ENCODE assay signal across 33 cellular contexts in the genomic region with DNA sequence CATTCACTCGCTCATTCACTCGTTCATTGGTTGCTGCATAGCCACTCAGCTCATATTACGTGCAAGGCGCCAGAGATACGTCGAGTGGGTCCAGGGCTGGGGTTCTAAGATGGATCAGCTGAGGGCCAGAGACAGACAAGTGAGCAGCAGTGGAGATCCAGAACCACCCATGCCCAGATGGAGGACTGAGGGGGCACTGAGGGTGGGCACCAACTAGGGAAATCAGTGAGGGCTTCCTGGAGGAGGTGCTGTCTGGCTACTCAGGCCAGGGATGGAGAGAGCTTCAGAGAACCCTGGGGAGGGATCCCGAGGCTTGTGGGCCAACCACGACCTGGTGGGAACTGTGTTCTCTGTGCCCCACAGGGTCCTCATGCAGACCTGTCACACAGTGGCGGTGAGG. TPM values are rescaled to one million over a fixed set of nuclear protein-coding genes. Genes with fewer than 3 reads are reported as not detected.
DNase-seq lines count a peak whose midpoint lies in the region; ATAC-seq, FAIRE-seq and TF ChIP-seq lines count a peak whose summit lies in the region.
"Had no signal": no experiment of that assay in that cellular context is flagged by ENCODE, and none has a peak within 500 bp of the region (broad histone marks: within the 10 kb centered on the region; RNA-seq: fewer than 3 reads in every experiment).

No MANE protein-coding gene starts in this region.

- CTCF ChIA-PET in HepG2 (lab: Yijun Ruan, JAX; ENCODE audit: low intra/inter-chr PET ratio, low total read pairs): no interaction called here

- ATAC-seq in HepG2 (no peak), right lobe of liver (no peak)
- ATAC-seq: CD8-positive, alpha-beta T cell; GM12878 had no signal

- BruUV-seq in HepG2 (replicated peaks; lab: Mats Ljungman, UMichigan): no TSS peak

- POLR2A ChIA-PET in HepG2 (lab: Yijun Ruan, JAX): no interaction called here

- in situ Hi-C loops in HepG2 (cut with HindIII; ENCODE audit: extremely low pct_ligation_motif_present, low pct_unique_long_range_greater_than_20kb) (no loop called here), GM13976 (cut with MboI; ENCODE audit: low sequenced_read_pairs, unreplicated experiment) (no loop called here)

- DNase-seq in HepG2 (ENCODE audit: low spot score): no peak
- DNase-seq in right lobe of liver: no peak
- DNase-seq in stomach: no peak
- no peak for DNase-seq in GM19239 (ENCODE audit: insufficient read length, low spot score)
- no peak for DNase-seq in NCI-H510A treated with DMSO at 0.1 percent for 48 hours (lab: John Stamatoyannopoulos, UW)
- no peak for DNase-seq in GM13976 (ENCODE audit: low spot score)
- DNase-seq: AML-193; CD8-positive, alpha-beta T cell; DMS 273 treated with DMSO at 0.1 percent for 48 hours; DMS79; EL; GDM1; H9; HFFc6; Karpas-422; MV-4-11; NCI-H1105; NCI-H1436 treated with DMSO at 0.1 percent for 48 hours; NCI-H187 treated with DMSO at 0.1 percent for 48 hours; NCI-H2171 treated with DMSO at 0.1 percent for 48 hours; NCI-H524 treated with DMSO at 0.1 percent for 48 hours; Peyer's patch; SIG-M5 had no signal

- TF ChIP-seq POLR2A in HepG2 (IDR thresholded peaks at IDR 0.05; ENCODE audit: insufficient read depth in 1 of 2, low read depth in 2 of 2, low read length in 2 of 2) (no peak), right lobe of liver (IDR thresholded peaks at IDR 0.05) (no peak), stomach (IDR thresholded peaks at IDR 0.05) (no peak)

- H3K79me2 ChIP-seq in HepG2 (ENCODE audit: insufficient read depth, low read length): no peaks in the 10 kb centered on the region

- no peak for FAIRE-seq in HepG2 (lab: Jason Lieb, UNC)
- no peak for FAIRE-seq in GM19239 (lab: Jason Lieb, UNC)
- FAIRE-seq: GM12878 had no signal

- peaks cover 24 to 64% of the 10 kb centered on the region in 2 experiments for H3K27me3 ChIP-seq in HepG2 (ENCODE audit: control insufficient read depth in 1 of 2, insufficient read depth in 2 of 2, low read length in 2 of 2)
- no peaks in the 10 kb centered on the region for H3K27me3 ChIP-seq in right lobe of liver
- no peaks in the 10 kb centered on the region for H3K27me3 ChIP-seq in mucosa of stomach (ENCODE audit: control insufficient read depth, insufficient read depth, low read length)
- H3K27me3 ChIP-seq in stomach: no peaks in the 10 kb centered on the region
- H3K27me3 ChIP-seq: BLaER1 treated with 17β-estradiol and CSF1 and Interleukin-3, amounts not matched to agents 10 nM and 100 nM; Peyer's patch had no signal

- 0 out of 2 replicates have a peak overlapping the region, but pooled peaks have one; percentile 10 for H3K4me2 ChIP-seq in HepG2 (ENCODE audit: low read depth, low read length)

- H3K9ac ChIP-seq in HepG2 (ENCODE audit: insufficient read depth, low read depth, low read length) (no peak overlapping the region), mucosa of stomach (ENCODE audit: low read length) (peak overlapping the region; percentile 74)

- WGBS in HepG2 (ENCODE audit: low lambda C conversion rate): 38% methylated on average over 6 of the region's 9 CpGs
- 59% methylated on average over 3 of the region's 9 CpGs for WGBS in right lobe of liver (ENCODE audit: insufficient coverage, low coverage, low lambda C conversion rate, missing lambda C conversion rate)
- WGBS in stomach, 5 donors: 48 to 65% (median 55%) methylated on average over 9 of the region's 9 CpGs

- TF ChIP-seq CTCF in HepG2 (CRISPR knock-in tag; IDR thresholded peaks at IDR 0.05) (no peak), right lobe of liver (IDR thresholded peaks at IDR 0.05) (no peak), VCaP (conservative IDR thresholded peaks at IDR 0.05) (no peak), stomach (IDR thresholded peaks at IDR 0.05) (no peak), GM13976 (IDR thresholded peaks at IDR 0.05; ENCODE audit: borderline replicate concordance, control extremely low read depth, extremely low read depth, insufficient read depth, missing control alignments) (no peak)

- H3K4me1 ChIP-seq in HepG2 (ENCODE audit: insufficient read depth, low read length): peaks cover 33% of the 10 kb centered on the region
- no peaks in the 10 kb centered on the region for H3K4me1 ChIP-seq in right lobe of liver
- H3K4me1 ChIP-seq in mucosa of stomach (ENCODE audit: control insufficient read depth, insufficient read depth, low read length): peaks cover 54% of the 10 kb centered on the region
- peaks cover 8 to 71% (median 57%) of the 10 kb centered on the region in 4 donors for H3K4me1 ChIP-seq in stomach
- H3K4me1 ChIP-seq: Peyer's patch had no signal

- no peaks in the 10 kb centered on the region for H3K36me3 ChIP-seq in HepG2 (replicated peaks in 1 of 2; ENCODE audit: control insufficient read depth in 1 of 2, insufficient read depth in 2 of 2, low read length in 2 of 2)
- no peaks in the 10 kb centered on the region for H3K36me3 ChIP-seq in right lobe of liver
- no peaks in the 10 kb centered on the region for H3K36me3 ChIP-seq in mucosa of stomach (ENCODE audit: control insufficient read depth, insufficient read depth, low read length)
- no peaks in the 10 kb centered on the region for H3K36me3 ChIP-seq in stomach
- H3K36me3 ChIP-seq: BLaER1 treated with 17β-estradiol and CSF1 and Interleukin-3, amounts not matched to agents 10 nM and 100 nM; Peyer's patch had no signal

- TF ChIP-seq RAD21 in HepG2 (CRISPR knock-in tag; IDR thresholded peaks at IDR 0.05): no peak

- no peaks in the 10 kb centered on the region for H3K9me3 ChIP-seq in HepG2 (ENCODE audit: low read length)
- no peaks in the 10 kb centered on the region for H3K9me3 ChIP-seq in right lobe of liver
- no peaks in the 10 kb centered on the region for H3K9me3 ChIP-seq in mucosa of stomach (ENCODE audit: control insufficient read depth, low read length)
- H3K9me3 ChIP-seq in stomach: peaks cover 0 to 8% (median 6%) of the 10 kb centered on the region in 4 donors
- H3K9me3 ChIP-seq: Caco-2, Peyer's patch had no signal

- no peak overlapping the region for H3K27ac ChIP-seq in HepG2 (ENCODE audit: extremely low read length, insufficient read depth, low read length)
- no peak overlapping the region for H3K27ac ChIP-seq in right lobe of liver
- H3K27ac ChIP-seq in VCaP: peak overlapping the region; percentile 100
- peak overlapping the region; percentile 69 to 88 (median 82) for H3K27ac ChIP-seq in stomach
- H3K27ac ChIP-seq: BLaER1 treated with 17β-estradiol and CSF1 and Interleukin-3, amounts not matched to agents 10 nM and 100 nM; SK-N-MC had no signal

- H3K4me3 ChIP-seq in HepG2 (replicated peaks in 1 of 3; ENCODE audit: insufficient read depth in 1 of 3, low read depth in 2 of 3, low read length in 3 of 3) (no peak overlapping the region), right lobe of liver (no peak overlapping the region), mucosa of stomach (ENCODE audit: low read length) (peak overlapping the region; percentile 44), stomach (no peak overlapping the region)
- H3K4me3 ChIP-seq: BLaER1 treated with 17β-estradiol and CSF1 and Interleukin-3, amounts not matched to agents 10 nM and 100 nM; GM12878; SK-N-MC had no signal

- H2AFZ ChIP-seq in HepG2 (ENCODE audit: low read length): no peak overlapping the region

- H4K20me1 ChIP-seq in HepG2 (ENCODE audit: insufficient read depth, low read length): no peaks in the 10 kb centered on the region
- H4K20me1 ChIP-seq: BLaER1 treated with 17β-estradiol and CSF1 and Interleukin-3, amounts not matched to agents 10 nM and 100 nM had no signal

- intact Hi-C loops in HepG2 (cut with micrococcal nuclease; ENCODE audit: unreplicated experiment) (no loop called here), right lobe of liver (cut with DNase I) (no loop called here), stomach (cut with DNase I; ENCODE audit: low total_unique reads) (no loop called here)

- TF ChIP-seq EP300 in HepG2 (IDR thresholded peaks at IDR 0.05; ENCODE audit: low read depth in 2 of 2, low read length in 2 of 2): no peak
- no peak for TF ChIP-seq EP300 in HepG2 (CRISPR knock-in tag; IDR thresholded peaks at IDR 0.05; ENCODE audit: borderline replicate concordance)
- TF ChIP-seq EP300 in stomach (IDR thresholded peaks at IDR 0.05): no peak

TF ChIP-seq in HepG2, 621 proteins besides CTCF, POLR2A, EP300 and RAD21 (continues in another document):
- TF ChIP-seq ZNF569 (CRISPR knock-in tag; IDR thresholded peaks at IDR 0.05; ENCODE audit: borderline replicate concordance): no peak
- TF ChIP-seq LCORL (IDR thresholded peaks at IDR 0.05): no peak
- TF ChIP-seq LCORL (CRISPR knock-in tag; IDR thresholded peaks at IDR 0.05): no peak

RNA-seq across cellular contexts. Expression of gene SPDEF, which starts 0.4 kb away (rescaled TPM):
- total RNA-seq in HepG2 (2016; rRNA removed; fragmentation: Illumina TruSeq; extraction: Trizol) (not detected in 2 replicates), right lobe of liver (not detected), stomach (100 to 1,000 TPM in 1 of 5 donors, 10 to 100 TPM in 1, 1 to 10 TPM in 3; 2.2 to 129 (median 9.9) TPM)
- not detected in 2 replicates for total RNA-seq in HepG2 (2016; cell fraction: cytosol; rRNA removed; fragmentation: Illumina TruSeq; extraction: Trizol; ENCODE audit: low read depth)
- not detected in 2 replicates for total RNA-seq in HepG2 (2016; cell fraction: insoluble cytoplasmic fraction; rRNA removed; fragmentation: Illumina TruSeq; extraction: Trizol)
- not detected in 2 replicates for total RNA-seq in HepG2 (2016; cell fraction: membrane; rRNA removed; fragmentation: Illumina TruSeq; extraction: Trizol)
- total RNA-seq in HepG2 (2016; cell fraction: nucleus; rRNA removed; fragmentation: Illumina TruSeq; extraction: Trizol): not detected in 2 replicates
- polyA plus RNA-seq in HepG2 (2011; rRNA removed) (0.03 TPM in 1 of 2 replicates, not detected in the other), stomach (10 to 100 TPM; 34.8 to 59.3 (median 36.7) TPM)
- polyA plus RNA-seq in HepG2 (2011; cell fraction: cytosol; rRNA removed): not detected in 2 replicates
- polyA plus RNA-seq in HepG2 (2011; cell fraction: nucleus; rRNA removed): 0.07 and 0.08 TPM in 2 replicates
- not detected in 2 replicates for polyA plus RNA-seq in HepG2 (2012)
- polyA plus RNA-seq in HepG2 (2016; cell fraction: cytosol; fragmentation: Illumina TruSeq; extraction: Trizol; ENCODE audit: low read depth): not detected in 2 replicates
- not detected in 2 replicates for polyA plus RNA-seq in HepG2 (2016; cell fraction: insoluble cytoplasmic fraction; fragmentation: Illumina TruSeq; extraction: Trizol; ENCODE audit: low read depth)
- not detected in 2 replicates for polyA plus RNA-seq in HepG2 (2016; cell fraction: membrane; fragmentation: Illumina TruSeq; extraction: Trizol; ENCODE audit: low read depth)
- not detected in 2 replicates for polyA plus RNA-seq in HepG2 (2016; cell fraction: nucleus; fragmentation: Illumina TruSeq; extraction: Trizol; ENCODE audit: insufficient read depth, low read depth)
- polyA minus RNA-seq in HepG2 (2011; rRNA and poly(A)+ RNA removed; ENCODE audit: low replicate concordance): not detected in 2 replicates
- polyA minus RNA-seq in HepG2 (2011; cell fraction: cytosol; rRNA and poly(A)+ RNA removed): not detected in 2 replicates
- polyA minus RNA-seq in HepG2 (2011; cell fraction: nucleus; rRNA and poly(A)+ RNA removed): not detected in 2 replicates
- total RNA-seq: A172; GM12878; HFFc6; M059J; T-helper 1 cell treated with Interleukin-12 subunit alpha and Interleukin-12 subunit beta and Interleukin-4 antibody, amounts not matched to agents 30 ng/mL and 1 ng/mL, for 36 hours had no signal
- polyA plus RNA-seq: GM12878, IgD-negative memory B cell had no signal

Comparison
In these comparisons a context has a peak if more than half of its experiments do, and no peak if none do; other contexts are left out.
1. H3K27ac ChIP-seq: peak in VCaP (single experiment) and stomach (5 of 5); none in HepG2 (single experiment) and right lobe of liver (0 of 3).